In genomic region chr16:88470696-88471095, GRCh38 we compare ENCODE assay signal across 7 cellular contexts. TPM values are rescaled to one million over a fixed set of nuclear protein-coding genes. Genes with fewer than 3 reads are reported as not detected.
DNase-seq lines count a peak whose midpoint lies in the region; ATAC-seq lines count a peak whose summit lies in the region.
"Not testable (repeated sequence)": the region's sequence is repeated elsewhere in the genome, so short reads cannot be mapped to it uniquely, and the experiment has no call there.

No MANE protein-coding gene starts in this region.

- not testable (repeated sequence) for H3K4ac ChIP-seq in neuronal stem cell (ENCODE audit: low read length)

- H4K91ac ChIP-seq in neuronal stem cell (ENCODE audit: low read depth, low read length, poor library complexity) = not testable (repeated sequence)

- DNase-seq in CD4-positive, CD25-positive, alpha-beta regulatory T cell = peak; percentile 37 to 66 (median 37)
- DNase-seq in T-helper 22 cell (ENCODE audit: low read depth) = peak; percentile 49
- DNase-seq in activated CD8-positive, alpha-beta T cell treated with anti-CD3 and anti-CD28 coated beads, Interleukin-2, amount 10 ng/mL, durations not matched to agents 7 days and 5 days; activated naive CD8-positive, alpha-beta T cell treated with anti-CD3 and anti-CD28 coated beads for 36 hours; neuronal stem cell (ENCODE audit: low spot score): not testable (repeated sequence)
- DNase-seq in effector memory CD4-positive, alpha-beta T cell = peak in 2 of 3 donors; percentile 33 to 56

- not testable (repeated sequence) for H3K9me3 Mint-ChIP-seq in CD4-positive, CD25-positive, alpha-beta regulatory T cell; IgD-negative memory B cell; activated CD8-positive, alpha-beta T cell treated with anti-CD3 and anti-CD28 coated beads, Interleukin-2, amount 10 ng/mL, durations not matched to agents 7 days and 5 days (ENCODE audit: insufficient read depth); activated naive CD8-positive, alpha-beta T cell treated with anti-CD3 and anti-CD28 coated beads for 36 hours

- CTCF ChIA-PET in activated CD8-positive, alpha-beta T cell treated with anti-CD3 and anti-CD28 coated beads, Interleukin-2, amount 10 ng/mL, durations not matched to agents 7 days and 5 days (lab: Charles Lee) = not testable (repeated sequence)

- not testable (repeated sequence) for H3K23ac ChIP-seq in neuronal stem cell (ENCODE audit: low read depth, low read length, poor library complexity)

- H3K9me3 ChIP-seq in CD4-positive, CD25-positive, alpha-beta regulatory T cell (ENCODE audit: control insufficient read depth in 2 of 2, low read length in 2 of 2); effector memory CD4-positive, alpha-beta T cell (ENCODE audit: control insufficient read depth, low read length); neuronal stem cell (replicated peaks in 1 of 2; ENCODE audit: control insufficient read depth in 2 of 2, insufficient read depth in 1 of 2, low read depth in 1 of 2, low read length in 2 of 2): not testable (repeated sequence)

- peak overlapping the region; percentile 9 to 68 (median 46) for H3K4me3 Mint-ChIP-seq in CD4-positive, CD25-positive, alpha-beta regulatory T cell
- H3K4me3 Mint-ChIP-seq in IgD-negative memory B cell = peak overlapping the region in 1 of 4 donors; percentile 68
- not testable (repeated sequence) for H3K4me3 Mint-ChIP-seq in activated CD8-positive, alpha-beta T cell treated with anti-CD3 and anti-CD28 coated beads, Interleukin-2, amount 10 ng/mL, durations not matched to agents 7 days and 5 days; activated naive CD8-positive, alpha-beta T cell treated with anti-CD3 and anti-CD28 coated beads for 36 hours

- not testable (repeated sequence) for H3K4me3 ChIP-seq in CD4-positive, CD25-positive, alpha-beta regulatory T cell (ENCODE audit: low read depth, low read length); effector memory CD4-positive, alpha-beta T cell (ENCODE audit: insufficient read depth, low read depth, low read length, poor library complexity, severe bottlenecking); neuronal stem cell (ENCODE audit: low read length in 2 of 2)

- peak overlapping the region; percentile 52 to 99 (median 92) for H3K27ac Mint-ChIP-seq in CD4-positive, CD25-positive, alpha-beta regulatory T cell
- peak overlapping the region in 2 of 3 donors; percentile 59 to 85 for H3K27ac Mint-ChIP-seq in IgD-negative memory B cell
- H3K27ac Mint-ChIP-seq in activated CD8-positive, alpha-beta T cell treated with anti-CD3 and anti-CD28 coated beads, Interleukin-2, amount 10 ng/mL, durations not matched to agents 7 days and 5 days = peak overlapping the region; percentile 39
- H3K27ac Mint-ChIP-seq in activated naive CD8-positive, alpha-beta T cell treated with anti-CD3 and anti-CD28 coated beads for 36 hours = peak overlapping the region; percentile 42

- H3K4me2 ChIP-seq in neuronal stem cell (ENCODE audit: insufficient read depth, low read length, poor library complexity, severe bottlenecking) = not testable (repeated sequence)

- H3K18ac ChIP-seq in neuronal stem cell (ENCODE audit: low read length) = not testable (repeated sequence)

- not testable (repeated sequence) for H4K8ac ChIP-seq in neuronal stem cell (ENCODE audit: low read depth, low read length)

- H3K79me1 ChIP-seq in neuronal stem cell (ENCODE audit: low read depth, low read length) = not testable (repeated sequence)

- not testable (repeated sequence) for H2BK120ac ChIP-seq in neuronal stem cell (ENCODE audit: low read depth, low read length)

- H3K9ac ChIP-seq in neuronal stem cell (ENCODE audit: low read depth, low read length, poor library complexity) = not testable (repeated sequence)

- H3K27ac ChIP-seq in CD4-positive, CD25-positive, alpha-beta regulatory T cell (ENCODE audit: insufficient read depth, low read length, poor library complexity, severe bottlenecking) = peak overlapping the region; percentile 88
- peak overlapping the region; percentile 43 for H3K27ac ChIP-seq in effector memory CD4-positive, alpha-beta T cell (ENCODE audit: insufficient read depth, low read length, poor library complexity, severe bottlenecking)
- H3K27ac ChIP-seq in neuronal stem cell (replicated peaks; ENCODE audit: low read length) = not testable (repeated sequence)

- H3K36me3 Mint-ChIP-seq in CD4-positive, CD25-positive, alpha-beta regulatory T cell; IgD-negative memory B cell; activated CD8-positive, alpha-beta T cell treated with anti-CD3 and anti-CD28 coated beads, Interleukin-2, amount 10 ng/mL, durations not matched to agents 7 days and 5 days (ENCODE audit: low read depth); activated naive CD8-positive, alpha-beta T cell treated with anti-CD3 and anti-CD28 coated beads for 36 hours: not testable (repeated sequence)

- H3K36me3 ChIP-seq in CD4-positive, CD25-positive, alpha-beta regulatory T cell (ENCODE audit: control insufficient read depth, insufficient read depth, low read length); effector memory CD4-positive, alpha-beta T cell (ENCODE audit: control insufficient read depth, insufficient read depth, low read length); neuronal stem cell (replicated peaks in 1 of 2; ENCODE audit: control insufficient read depth in 2 of 2, insufficient read depth in 2 of 2, low read length in 2 of 2): not testable (repeated sequence)

- WGBS in neuronal stem cell (ENCODE audit: extremely low coverage in 2 of 2, insufficient read length in 2 of 2, insufficient replicate concordance in 1 of 2), 2 donors = no CpG with 5 or more reads among the region's 24 CpGs

- H3K4me1 Mint-ChIP-seq in CD4-positive, CD25-positive, alpha-beta regulatory T cell = peaks cover 12 to 61% (median 25%) of the 10 kb centered on the region in 4 donors
- H3K4me1 Mint-ChIP-seq in IgD-negative memory B cell = peaks cover 7 to 26% (median 24%) of the 10 kb centered on the region in 3 donors
- peaks cover 57% of the 10 kb centered on the region for H3K4me1 Mint-ChIP-seq in activated CD8-positive, alpha-beta T cell treated with anti-CD3 and anti-CD28 coated beads, Interleukin-2, amount 10 ng/mL, durations not matched to agents 7 days and 5 days (ENCODE audit: low read depth)
- H3K4me1 Mint-ChIP-seq in activated naive CD8-positive, alpha-beta T cell treated with anti-CD3 and anti-CD28 coated beads for 36 hours = peaks cover 38% of the 10 kb centered on the region

- not testable (repeated sequence) for ATAC-seq in CD4-positive, CD25-positive, alpha-beta regulatory T cell (ENCODE audit: low read depth in 2 of 2); activated CD8-positive, alpha-beta T cell treated with anti-CD3 and anti-CD28 coated beads, Interleukin-2, amount 10 ng/mL, durations not matched to agents 7 days and 5 days

- POLR2A ChIA-PET in activated CD8-positive, alpha-beta T cell treated with anti-CD3 and anti-CD28 coated beads, Interleukin-2, amount 10 ng/mL, durations not matched to agents 7 days and 5 days (lab: Charles Lee) = not testable (repeated sequence)

- H3K14ac ChIP-seq in neuronal stem cell (ENCODE audit: low read length) = peak overlapping the region; percentile 17

- H2BK12ac ChIP-seq in neuronal stem cell (ENCODE audit: low read length) = not testable (repeated sequence)

- H3K27me3 ChIP-seq in CD4-positive, CD25-positive, alpha-beta regulatory T cell (ENCODE audit: control insufficient read depth, insufficient read depth, low read length); effector memory CD4-positive, alpha-beta T cell (replicated peaks; ENCODE audit: control insufficient read depth, insufficient read depth, low read length, poor library complexity, severe bottlenecking); neuronal stem cell (ENCODE audit: control insufficient read depth in 3 of 3, insufficient read depth in 3 of 3, low read depth in 1 of 3, low read length in 3 of 3): not testable (repeated sequence)

- H3K4me1 ChIP-seq in CD4-positive, CD25-positive, alpha-beta regulatory T cell (ENCODE audit: control insufficient read depth, insufficient read depth, low read length, poor library complexity, severe bottlenecking) = peaks cover 59% of the 10 kb centered on the region
- peaks cover 55% of the 10 kb centered on the region for H3K4me1 ChIP-seq in effector memory CD4-positive, alpha-beta T cell (ENCODE audit: control insufficient read depth, insufficient read depth, low read length, poor library complexity, severe bottlenecking)
- H3K4me1 ChIP-seq in neuronal stem cell (ENCODE audit: control insufficient read depth in 2 of 2, insufficient read depth in 1 of 2, low read depth in 1 of 2, low read length in 2 of 2) = not testable (repeated sequence)

- H2AFZ ChIP-seq in neuronal stem cell (ENCODE audit: low read length) = not testable (repeated sequence)

- peak overlapping the region; percentile 39 for H2BK5ac ChIP-seq in neuronal stem cell (ENCODE audit: low read length)

- not testable (repeated sequence) for H2BK15ac ChIP-seq in neuronal stem cell (ENCODE audit: low read length)

- H2AK5ac ChIP-seq in neuronal stem cell (ENCODE audit: low read depth, low read length) = not testable (repeated sequence)

- peaks cover 10% of the 10 kb centered on the region for H3K27me3 Mint-ChIP-seq in CD4-positive, CD25-positive, alpha-beta regulatory T cell
- not testable (repeated sequence) for H3K27me3 Mint-ChIP-seq in IgD-negative memory B cell; activated CD8-positive, alpha-beta T cell treated with anti-CD3 and anti-CD28 coated beads, Interleukin-2, amount 10 ng/mL, durations not matched to agents 7 days and 5 days (ENCODE audit: low read depth); activated naive CD8-positive, alpha-beta T cell treated with anti-CD3 and anti-CD28 coated beads for 36 hours

RNA-seq across cellular contexts. Expression of gene ZFPM1, which starts 17.6 kb away (rescaled TPM):
- 30.2 TPM for total RNA-seq in CD4-positive, CD25-positive, alpha-beta regulatory T cell
- under 1 TPM; 0.07 to 0.41 (median 0.13) TPM for polyA plus RNA-seq in CD4-positive, CD25-positive, alpha-beta regulatory T cell
- polyA plus RNA-seq in IgD-negative memory B cell = 0.15 TPM
- total RNA-seq in activated CD8-positive, alpha-beta T cell treated with anti-CD3 and anti-CD28 coated beads, Interleukin-2, amount 10 ng/mL, durations not matched to agents 7 days and 5 days = 10 to 100 TPM; 15.8 to 19.3 TPM
- 1 to 10 TPM; 6.7 to 6.9 TPM for total RNA-seq in activated naive CD8-positive, alpha-beta T cell treated with anti-CD3 and anti-CD28 coated beads for 36 hours
- 3.8 TPM for polyA plus RNA-seq in neuronal stem cell (2013, experiment 1 of 2)
- 4.0 TPM for polyA plus RNA-seq in neuronal stem cell (2013, experiment 2 of 2)

Comparison
In these comparisons a context has a peak if more than half of its experiments do, and no peak if none do; other contexts are left out.
1. H3K27ac Mint-ChIP-seq: peak in every context shown above with its lines; median percentile 92 in CD4-positive, CD25-positive, alpha-beta regulatory T cell; 72 in IgD-negative memory B cell; 42 in activated naive CD8-positive, alpha-beta T cell treated with anti-CD3 and anti-CD28 coated beads for 36 hours; 39 in activated CD8-positive, alpha-beta T cell treated with anti-CD3 and anti-CD28 coated beads, Interleukin-2, amount 10 ng/mL, durations not matched to agents 7 days and 5 days.